9 cellular contexts compared by ENCODE assay signal in the genomic region with DNA sequence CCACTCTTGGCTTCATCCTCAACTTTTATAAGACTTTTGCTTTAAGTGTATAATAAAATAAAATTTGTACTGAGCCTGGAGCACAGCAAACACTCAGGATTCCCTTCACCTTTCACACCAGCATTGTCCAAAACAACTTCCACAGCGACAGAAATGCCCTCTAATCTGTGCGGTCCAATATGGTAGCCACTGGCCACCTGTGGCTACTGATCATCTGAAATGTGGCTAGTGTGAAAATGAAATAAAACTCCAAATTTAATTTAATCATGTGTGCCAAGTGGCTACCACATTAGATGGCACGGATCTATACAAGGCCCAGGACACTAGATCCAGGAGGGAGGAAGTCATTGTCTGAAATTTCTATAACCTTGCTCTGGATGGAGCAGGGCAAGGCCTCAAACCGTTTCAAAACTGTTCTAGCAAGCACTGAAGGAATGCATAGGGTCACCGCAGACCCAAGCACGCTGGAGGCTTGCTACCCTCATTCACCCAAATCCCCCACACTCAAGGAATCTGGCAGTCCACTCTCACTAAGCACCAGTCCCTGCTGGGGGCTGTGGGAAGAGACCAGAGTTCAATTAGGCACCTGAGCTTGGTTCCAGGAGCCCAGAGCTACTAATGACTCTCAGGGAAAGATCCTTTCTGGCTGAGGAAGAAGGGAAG. TPM values are rescaled to one million over a fixed set of nuclear protein-coding genes. Genes with fewer than 3 reads are reported as not detected.
DNase-seq lines count a peak whose midpoint lies in the region; ATAC-seq and TF ChIP-seq lines count a peak whose summit lies in the region.
"Had no signal": no experiment of that assay in that cellular context is flagged by ENCODE, and none has a peak within 500 bp of the region (broad histone marks: within the 10 kb centered on the region; RNA-seq: fewer than 3 reads in every experiment).

No MANE protein-coding gene starts in this region.

- H2AFZ ChIP-seq in PC-9 (no peak overlapping the region), trophoblast cell (ENCODE audit: insufficient read depth, low read length, poor library complexity) (no peak overlapping the region)

- no peak overlapping the region for H2BK12ac ChIP-seq in trophoblast cell (ENCODE audit: low read length)

- H3K79me2 ChIP-seq in DOHH2 (ENCODE audit: control insufficient read depth, low read length) (peaks cover 64% of the 10 kb centered on the region), PC-9 (ENCODE audit: low read depth) (peaks cover 49% of the 10 kb centered on the region), trophoblast cell (ENCODE audit: control insufficient read depth, insufficient read depth, low read length, poor library complexity) (peaks cover 11% of the 10 kb centered on the region)

- peaks cover 44% of the 10 kb centered on the region for H3K36me3 Mint-ChIP-seq in endodermal cell (ENCODE audit: low read depth)

- peak overlapping the region; percentile 99 for H3K27ac Mint-ChIP-seq in endodermal cell

- H2BK120ac ChIP-seq in trophoblast cell (ENCODE audit: insufficient read depth, low read length, poor library complexity) = no peak overlapping the region

- H3K9me3 ChIP-seq in DOHH2 (ENCODE audit: control insufficient read depth, insufficient read depth, low read length) (no peaks in the 10 kb centered on the region), PC-9 (ENCODE audit: insufficient read depth, low read depth) (no peaks in the 10 kb centered on the region), endodermal cell (ENCODE audit: control insufficient read depth, low read length) (no peaks in the 10 kb centered on the region), trophoblast cell (ENCODE audit: insufficient read depth, low read depth, low read length) (no peaks in the 10 kb centered on the region)

- no peak for TF ChIP-seq CTCF in DOHH2 (IDR thresholded peaks at IDR 0.05; ENCODE audit: low read depth, low read length, poor library complexity, severe bottlenecking)
- no peak for TF ChIP-seq CTCF in PC-9 (conservative IDR thresholded peaks at IDR 0.05)
- no peak for TF ChIP-seq CTCF in endodermal cell (conservative IDR thresholded peaks at IDR 0.05)

- H4K8ac ChIP-seq in trophoblast cell (ENCODE audit: low read depth, low read length) = no peak overlapping the region

- CTCF ChIA-PET in PC-9 (lab: Charles Lee) = interaction anchor here (0.6 kb wide), 1 partner anchor 12 kb away, joined by 3 read pairs; no protein-coding TSS in a partner anchor

- peak overlapping the region; percentile 61 for H3K4ac ChIP-seq in trophoblast cell (ENCODE audit: low read depth, low read length)

- no peak overlapping the region for H2BK5ac ChIP-seq in trophoblast cell (ENCODE audit: low read depth, low read length, poor library complexity)

- H3K4me2 ChIP-seq in DOHH2 (ENCODE audit: low read length) (peak overlapping the region; percentile 97), PC-9 (peak overlapping the region; percentile 98), trophoblast cell (ENCODE audit: low read length) (peak overlapping the region; percentile 54)

- H3K4me3 Mint-ChIP-seq in endodermal cell = peak overlapping the region; percentile 99

- no peaks in the 10 kb centered on the region for H3K9me3 Mint-ChIP-seq in endodermal cell

- H3K4me1 Mint-ChIP-seq in endodermal cell = peaks cover 29% of the 10 kb centered on the region

- peaks cover 10% of the 10 kb centered on the region for H3K79me1 ChIP-seq in trophoblast cell (ENCODE audit: low read length)

- H4K20me1 ChIP-seq in DOHH2 (ENCODE audit: control insufficient read depth, insufficient read depth, low read depth, low read length) (peaks cover 32% of the 10 kb centered on the region), PC-9 (ENCODE audit: insufficient read depth) (peaks cover 32% of the 10 kb centered on the region)

- H3K27me3 Mint-ChIP-seq in endodermal cell (ENCODE audit: insufficient read depth) = no peaks in the 10 kb centered on the region

- intact Hi-C loops in PC-9 (cut with micrococcal nuclease; ENCODE audit: unreplicated experiment) = loop anchor here (10.0 kb wide), 2 partner anchors 130 to 400 kb away; partner anchors contain the start of gene TMED4

- H3K4me3 ChIP-seq in DOHH2 (ENCODE audit: low read length) (peak overlapping the region; percentile 97), PC-9 (peak overlapping the region; percentile 95), endodermal cell (ENCODE audit: low read length) (peak overlapping the region; percentile 98), trophoblast cell (ENCODE audit: low read depth, low read length) (no peak overlapping the region)

- no peak overlapping the region for H3K23ac ChIP-seq in trophoblast cell (ENCODE audit: low read length)

- H3F3A ChIP-seq in DOHH2 (ENCODE audit: control insufficient read depth, insufficient read depth) (peaks cover 59% of the 10 kb centered on the region), PC-9 (ENCODE audit: insufficient read depth, low read depth) (peaks cover 73% of the 10 kb centered on the region)

- no peak overlapping the region for H4K12ac ChIP-seq in trophoblast cell (ENCODE audit: low read depth, low read length)

- H3K36me3 ChIP-seq in DOHH2 (ENCODE audit: control insufficient read depth, low read length) (peaks cover 59% of the 10 kb centered on the region), PC-9 (ENCODE audit: low read depth) (peaks cover 39% of the 10 kb centered on the region), endodermal cell (ENCODE audit: control insufficient read depth, insufficient read depth, low read length) (peaks cover 41% of the 10 kb centered on the region), trophoblast cell (ENCODE audit: control insufficient read depth in 1 of 2, insufficient read depth in 2 of 2, low read length in 2 of 2) (peaks cover 28 to 30% of the 10 kb centered on the region in 2 experiments)

- no peak overlapping the region for H2AK5ac ChIP-seq in trophoblast cell (ENCODE audit: low read length)

- H3K9ac ChIP-seq in endodermal cell (ENCODE audit: extremely low read depth, low read length, poor library complexity, severe bottlenecking) (peak overlapping the region; percentile 92), trophoblast cell (ENCODE audit: low read length) (peak overlapping the region; percentile 23)

- H3K9me2 ChIP-seq in DOHH2 (replicated peaks; ENCODE audit: control insufficient read depth, low read length) = no peaks in the 10 kb centered on the region
- no peaks in the 10 kb centered on the region for H3K9me2 ChIP-seq in PC-9 (ENCODE audit: insufficient read depth)

- H3K14ac ChIP-seq in trophoblast cell (ENCODE audit: low read length) = no peak overlapping the region

- H3K27ac ChIP-seq in DOHH2 (ENCODE audit: low read depth, low read length) = peak overlapping the region; percentile 94
- H3K27ac ChIP-seq in PC-9 = peak overlapping the region; percentile 87
- no peak overlapping the region for H3K27ac ChIP-seq in endodermal cell (ENCODE audit: low read depth, low read length)
- H3K27ac ChIP-seq in trophoblast cell (ENCODE audit: low read depth, low read length) = no peak overlapping the region

- no peak overlapping the region for H4K91ac ChIP-seq in trophoblast cell (ENCODE audit: low read depth, low read length)

- no peak for ATAC-seq in GM18517 (IDR thresholded peaks at IDR 0.05; ENCODE audit: unreplicated experiment)
- no peak for ATAC-seq in HG03039 (IDR thresholded peaks at IDR 0.05; ENCODE audit: unreplicated experiment)

- H3K18ac ChIP-seq in trophoblast cell (ENCODE audit: low read length) = no peak overlapping the region

- POLR2A ChIA-PET in PC-9 (lab: Charles Lee; ENCODE audit: unreplicated experiment) = interaction anchor here (0.6 to 0.8 kb wide), 4 partner anchors 11 to 138 kb away, joined by 3 to 5 read pairs (median 3); partner anchors contain the start of gene CCM2

- DNase-seq in PC-9 (peak in 1 of 2 experiments; percentile 23), endodermal cell (no peak), trophoblast cell (no peak), RKO (ENCODE audit: low spot score) (no peak), OCI-M2 (lab: John Stamatoyannopoulos, UW; ENCODE audit: unreplicated experiment) (no peak)
- DNase-seq: GOT3 had no signal

- peaks cover 3% of the 10 kb centered on the region; the same call in 1 of the 2 replicates for H3K27me3 ChIP-seq in DOHH2 (ENCODE audit: control insufficient read depth, low read length)
- no peaks in the 10 kb centered on the region for H3K27me3 ChIP-seq in PC-9 (ENCODE audit: insufficient read depth, low read depth)
- no peaks in the 10 kb centered on the region for H3K27me3 ChIP-seq in endodermal cell (ENCODE audit: control insufficient read depth, insufficient read depth, low read length, poor library complexity, severe bottlenecking)
- H3K27me3 ChIP-seq in trophoblast cell (ENCODE audit: insufficient read depth, low read length) = no peaks in the 10 kb centered on the region

- WGBS in endodermal cell (ENCODE audit: insufficient coverage in 1 of 2, insufficient read length in 1 of 2), 2 experiments = 73 to 84% methylated on average over 3 to 6 of the region's 6 CpGs
- no CpG with 5 or more reads among the region's 6 CpGs for WGBS in trophoblast cell (ENCODE audit: extremely low coverage, insufficient coverage, insufficient read length)

- H3K4me1 ChIP-seq in DOHH2 (ENCODE audit: control insufficient read depth, low read length) (peaks cover 77% of the 10 kb centered on the region), PC-9 (replicated peaks; ENCODE audit: insufficient read depth) (peaks cover 25% of the 10 kb centered on the region), endodermal cell (ENCODE audit: control insufficient read depth, insufficient read depth, low read length) (no peaks in the 10 kb centered on the region), trophoblast cell (ENCODE audit: control insufficient read depth in 1 of 2, insufficient read depth in 2 of 2, low read length in 2 of 2) (peaks cover 5 to 9% of the 10 kb centered on the region in 2 experiments)

- TSS peak; percentile 62 for BruUV-seq in PC-9 (replicated peaks; lab: Mats Ljungman, UMichigan)

RNA-seq across cellular contexts. Expression of gene MYO1G, which starts 6.3 kb away (rescaled TPM):
- total RNA-seq in PC-9 (2021) (0.24 and 0.28 TPM in 2 replicates), endodermal cell (under 1 TPM; 0.11 to 0.33 TPM)
- 0.07 TPM for polyA plus RNA-seq in endodermal cell (2013, experiment 1 of 2)
- 0.12 TPM for polyA plus RNA-seq in endodermal cell (2013, experiment 2 of 2)
- polyA plus RNA-seq in trophoblast cell (2013) = 0.03 TPM in 2 replicates

RNA-seq across cellular contexts. Expression of gene CCM2, which starts 14.8 kb away (rescaled TPM):
- total RNA-seq in PC-9 (2021) = 48.1 and 54.2 TPM in 2 replicates
- total RNA-seq in endodermal cell = 10 to 100 TPM; 37.4 to 38.1 TPM
- polyA plus RNA-seq in endodermal cell (2013, experiment 1 of 2) = 36.7 TPM
- 40.5 TPM for polyA plus RNA-seq in endodermal cell (2013, experiment 2 of 2)
- 25.9 and 26.5 TPM in 2 replicates for polyA plus RNA-seq in trophoblast cell (2013)

Comparison
In these comparisons a context has a peak if more than half of its experiments do, and no peak if none do; other contexts are left out.
1. H3K27ac ChIP-seq: peak in DOHH2 (single experiment) and PC-9 (single experiment); none in endodermal cell (single experiment) and trophoblast cell (single experiment).
2. Peak in every context shown above with its lines, with median percentiles within 50 percentile points of each other: H3K4me2 ChIP-seq.